8 cellular contexts compared by ENCODE assay signal in the genomic region with DNA sequence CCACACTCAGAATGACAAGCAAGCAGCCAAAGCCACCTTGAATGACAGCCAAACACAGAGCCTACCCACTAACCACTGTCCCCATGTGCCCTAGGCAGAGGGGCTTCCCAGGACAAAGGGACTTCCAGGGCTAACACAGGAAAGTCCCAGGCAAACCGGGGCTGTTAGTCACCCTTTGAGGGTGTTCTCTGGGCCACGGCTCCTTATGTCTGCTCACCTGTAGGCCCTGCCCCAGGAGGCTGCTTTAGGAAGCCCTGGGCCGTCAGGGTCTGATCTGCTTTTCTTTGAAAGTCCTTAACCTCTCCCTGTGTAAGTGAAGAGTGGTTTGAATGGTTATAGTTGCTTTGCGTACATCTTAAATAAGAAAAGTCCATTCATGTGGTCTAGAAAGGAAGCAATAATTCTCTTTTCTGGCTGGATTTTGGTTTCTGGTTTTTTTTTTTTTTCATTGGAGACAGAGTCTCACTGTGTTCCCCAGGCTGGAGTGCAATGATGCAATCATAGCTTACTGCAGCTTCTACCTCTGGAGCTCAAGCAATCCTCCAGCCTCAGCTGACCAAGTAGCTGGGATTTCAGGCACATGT.
DNase-seq lines count a peak whose midpoint lies in the region; ATAC-seq lines count a peak whose summit lies in the region.

No MANE protein-coding gene starts in this region.

- DNase-seq in HT1080 (ENCODE audit: low read depth) (peak; percentile 76), left kidney (ENCODE audit: low read depth, low spot score) (peak; percentile 26), NCI-H2029 (lab: John Stamatoyannopoulos, UW) (no peak), hepatic stellate cell (ENCODE audit: low spot score) (no peak), NCI-H2171 treated with DMSO at 0.1 percent for 48 hours (lab: John Stamatoyannopoulos, UW) (no peak)
- no peak for DNase-seq in activated CD4-positive, CD25-positive, alpha-beta regulatory T cell treated with anti-CD3 and anti-CD28 coated beads, Interleukin-2, amount 50 U/mL, for 72 hours

- ATAC-seq in GM18502 (IDR thresholded peaks at IDR 0.05; ENCODE audit: poor library complexity, unreplicated experiment) (peak; percentile 85), GM21529 (IDR thresholded peaks at IDR 0.05; ENCODE audit: unreplicated experiment) (peak; percentile 71)

Comparison
In these comparisons a context has a peak if more than half of its experiments do, and no peak if none do; other contexts are left out.
1. DNase-seq: peak in HT1080 (single experiment) and left kidney (single experiment); none in NCI-H2029 (single experiment), hepatic stellate cell (single experiment), NCI-H2171 treated with DMSO at 0.1 percent for 48 hours (single experiment) and activated CD4-positive, CD25-positive, alpha-beta regulatory T cell treated with anti-CD3 and anti-CD28 coated beads, Interleukin-2, amount 50 U/mL, for 72 hours (single experiment).